In the genomic region with DNA sequence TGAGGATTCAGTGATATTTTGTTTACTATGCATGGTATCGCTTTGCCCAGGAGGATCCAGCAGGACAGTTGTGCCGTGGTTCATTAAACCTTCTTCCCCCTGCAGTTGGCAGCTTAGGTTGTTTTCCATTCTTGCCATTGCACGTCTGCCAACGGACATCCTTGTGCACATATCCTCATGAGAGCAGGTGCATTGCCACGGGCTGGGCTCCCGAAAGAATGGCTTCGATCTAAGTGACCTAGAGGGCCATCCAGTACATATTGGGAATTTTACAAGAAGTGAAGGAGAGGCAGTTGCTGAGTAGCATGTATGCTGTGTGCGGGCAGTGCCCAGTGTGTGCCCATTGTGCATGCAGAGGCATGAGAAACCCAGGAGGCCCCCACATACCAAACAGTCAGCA, we compare ENCODE assay signal across 15 cellular contexts. TPM values are rescaled to one million over a fixed set of nuclear protein-coding genes. Genes with fewer than 3 reads are reported as not detected.
"Had no signal": no experiment of that assay in that cellular context is flagged by ENCODE, and none has a peak within 500 bp of the region (broad histone marks: within the 10 kb centered on the region; RNA-seq: fewer than 3 reads in every experiment).

No MANE protein-coding gene starts in this region.

- H3K36me3 Mint-ChIP-seq: naive B cell had no signal

- ATAC-seq: activated T-helper 17 cell treated with anti-CD3 and anti-CD28 coated beads, Interleukin-2, amount 50 U/mL, for 72 hours; gastroesophageal sphincter had no signal

- H3K27ac ChIP-seq: colonic mucosa, gastroesophageal sphincter, tibial nerve, vagina had no signal

- H3K36me3 ChIP-seq: colonic mucosa, gastroesophageal sphincter, tibial nerve, vagina had no signal

- H3K9me3 ChIP-seq: colonic mucosa, gastroesophageal sphincter, vagina had no signal

- H3K9me3 Mint-ChIP-seq: activated T-helper 17 cell treated with anti-CD3 and anti-CD28 coated beads, Interleukin-2, amount 50 U/mL, for 72 hours; naive B cell had no signal

- H3K4me3 Mint-ChIP-seq: activated T-helper 17 cell treated with anti-CD3 and anti-CD28 coated beads, Interleukin-2, amount 50 U/mL, for 72 hours had no signal

- H3K27me3 Mint-ChIP-seq: activated T-helper 17 cell treated with anti-CD3 and anti-CD28 coated beads, Interleukin-2, amount 50 U/mL, for 72 hours had no signal

- H3K4me3 ChIP-seq: colonic mucosa, gastroesophageal sphincter, lung, tibial nerve, vagina had no signal

- H3K27ac Mint-ChIP-seq: naive B cell had no signal

- DNase-seq: activated CD4-positive, alpha-beta T cell treated with anti-CD3 and anti-CD28 coated beads, Interleukin-2, amount 50 U/mL, for 1 hour; activated naive CD4-positive, alpha-beta T cell treated with anti-CD3 and anti-CD28 coated beads, Interleukin-2, amount 50 U/mL, for 16 hours; activated T-cell treated with anti-CD3 and anti-CD28 coated beads for 4 hours; colonic mucosa; effector CD8-positive, alpha-beta T cell; hypothalamus; kidney glomerular epithelial cell; naive B cell had no signal

- H3K4me1 ChIP-seq: colonic mucosa, tibial nerve, vagina had no signal

- H3K27me3 ChIP-seq: colonic mucosa, tibial nerve, vagina had no signal

RNA-seq across cellular contexts. Expression of a gene that starts 22.1 kb away (rescaled TPM):
- total RNA-seq: bronchial epithelial cell, fibroblast of lung had no signal
